ENCODE assay signal across 16 cellular contexts in the genomic region with DNA sequence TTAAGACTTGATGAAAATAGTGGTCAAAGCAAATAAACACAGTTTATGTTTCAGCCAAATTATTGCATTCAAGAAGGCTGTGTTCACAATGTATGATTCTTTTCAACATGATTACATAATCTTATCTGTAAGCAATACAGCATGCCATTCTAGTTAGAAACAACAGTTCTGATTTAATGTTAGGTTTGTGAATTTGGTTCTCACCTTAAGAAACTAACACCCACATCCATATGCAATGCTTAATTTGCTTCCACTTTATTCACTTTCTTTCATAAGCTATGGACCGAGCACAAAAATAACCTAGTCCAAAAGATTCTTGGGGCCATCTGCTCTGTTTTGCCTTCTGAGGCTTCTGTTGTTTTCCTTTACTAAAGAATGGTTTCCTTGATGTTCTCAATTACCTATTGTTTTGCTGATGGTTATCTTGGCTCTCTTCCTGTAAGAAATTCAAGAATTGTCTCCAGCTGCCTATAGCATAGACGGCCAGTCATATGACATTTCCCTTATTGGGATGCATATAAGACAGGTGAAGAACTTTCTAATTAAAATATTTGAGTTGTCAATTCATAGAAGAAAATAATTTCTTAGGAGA.
"Had no signal": no experiment of that assay in that cellular context is flagged by ENCODE, and none has a peak within 500 bp of the region (broad histone marks: within the 10 kb centered on the region; RNA-seq: fewer than 3 reads in every experiment).

No MANE protein-coding gene starts in this region.

- DNase-seq: activated B cell treated with CpG ODN at 0.5 μM for 24 hours; activated CD4-positive, alpha-beta T cell treated with anti-CD3 and anti-CD28 coated beads, Interleukin-2, amount 10 ng/mL, durations not matched to agents 24 days and 14 days; activated naive CD4-positive, alpha-beta T cell; aorta; foreskin melanocyte; left ventricle myocardium superior; posterior cingulate gyrus; right cardiac atrium; small intestine; stimulated activated CD4-positive, alpha-beta T cell treated with anti-CD3 and anti-CD28 coated beads, Interleukin-1b, Interleukin-23, amount 100 ng/mL, for 48 hours; T1000 had no signal

- H3K36me3 Mint-ChIP-seq: stimulated activated memory B cell treated with anti-CD40 and anti-IgM and Interleukin-4, amounts not matched to agents 10 μg/mL and 1 μg/mL and 100 μg/mL, for 72 hours; type B pancreatic cell had no signal

- H3K27me3 ChIP-seq: breast epithelium, neutrophil had no signal

- H3K9me3 ChIP-seq: neutrophil had no signal

- H3K9me3 Mint-ChIP-seq: activated T-helper 1 cell treated with anti-CD3 and anti-CD28 coated beads, Interleukin-12 subunit alpha, Interleukin-12 subunit beta, Interleukin-2, Interleukin-4 antibody, amounts not matched to agents 30 ng/mL and 10 ng/mL and 1 ng/mL, durations not matched to agents 14 hours and 24 hours and 36 hours; type B pancreatic cell had no signal

- ATAC-seq: left ventricle myocardium superior; right cardiac atrium; stimulated activated memory B cell treated with anti-CD40 and anti-IgM and Interleukin-4, amounts not matched to agents 10 μg/mL and 1 μg/mL and 100 μg/mL, for 72 hours had no signal

- H3K36me3 ChIP-seq: breast epithelium, neutrophil had no signal

- H3K4me3 ChIP-seq: breast epithelium had no signal

- H3K4me3 Mint-ChIP-seq: activated B cell treated with CpG ODN at 0.5 μM for 24 hours; activated CD4-positive, alpha-beta T cell treated with anti-CD3 and anti-CD28 coated beads, Interleukin-2, amount 10 ng/mL, durations not matched to agents 24 days and 14 days; activated T-helper 1 cell treated with anti-CD3 and anti-CD28 coated beads, Interleukin-12 subunit alpha, Interleukin-12 subunit beta, Interleukin-2, Interleukin-4 antibody, amounts not matched to agents 30 ng/mL and 10 ng/mL and 1 ng/mL, durations not matched to agents 14 hours and 24 hours and 36 hours; stimulated activated memory B cell treated with anti-CD40 and anti-IgM and Interleukin-4, amounts not matched to agents 10 μg/mL and 1 μg/mL and 100 μg/mL, for 72 hours; type B pancreatic cell had no signal

- H3K27me3 Mint-ChIP-seq: activated B cell treated with CpG ODN at 0.5 μM for 24 hours; activated CD4-positive, alpha-beta T cell treated with anti-CD3 and anti-CD28 coated beads, Interleukin-2, amount 10 ng/mL, durations not matched to agents 24 days and 14 days; stimulated activated memory B cell treated with anti-CD40 and anti-IgM and Interleukin-4, amounts not matched to agents 10 μg/mL and 1 μg/mL and 100 μg/mL, for 72 hours; type B pancreatic cell had no signal

- H3K4me1 Mint-ChIP-seq: activated B cell treated with CpG ODN at 0.5 μM for 24 hours; activated CD4-positive, alpha-beta T cell treated with anti-CD3 and anti-CD28 coated beads, Interleukin-2, amount 10 ng/mL, durations not matched to agents 24 days and 14 days; stimulated activated memory B cell treated with anti-CD40 and anti-IgM and Interleukin-4, amounts not matched to agents 10 μg/mL and 1 μg/mL and 100 μg/mL, for 72 hours had no signal

- H3K27ac Mint-ChIP-seq: activated B cell treated with CpG ODN at 0.5 μM for 24 hours; activated CD4-positive, alpha-beta T cell treated with anti-CD3 and anti-CD28 coated beads, Interleukin-2, amount 10 ng/mL, durations not matched to agents 24 days and 14 days; activated T-helper 1 cell treated with anti-CD3 and anti-CD28 coated beads, Interleukin-12 subunit alpha, Interleukin-12 subunit beta, Interleukin-2, Interleukin-4 antibody, amounts not matched to agents 30 ng/mL and 10 ng/mL and 1 ng/mL, durations not matched to agents 14 hours and 24 hours and 36 hours; stimulated activated memory B cell treated with anti-CD40 and anti-IgM and Interleukin-4, amounts not matched to agents 10 μg/mL and 1 μg/mL and 100 μg/mL, for 72 hours; type B pancreatic cell had no signal

- H3K27ac ChIP-seq: breast epithelium, neutrophil had no signal

- H3K4me1 ChIP-seq: breast epithelium had no signal
